8 cellular contexts compared by ENCODE assay signal in genomic region chr7:32489788-32490126, GRCh38. TPM values are rescaled to one million over a fixed set of nuclear protein-coding genes. Genes with fewer than 3 reads are reported as not detected.
A peak's percentile ranks its signal among the peaks of the same experiment; 100 is the strongest.
DNase-seq lines count a peak whose midpoint lies in the region; ATAC-seq and TF ChIP-seq lines count a peak whose summit lies in the region.

No MANE protein-coding gene starts in this region.

- H3K4me3 ChIP-seq in AG10803 (ENCODE audit: low read length) (peak overlapping the region; percentile 91), HFF-Myc (replicated peaks; ENCODE audit: low read depth, low read length) (peak overlapping the region; percentile 81), liver (ENCODE audit: low read depth in 1 of 3, low read length in 3 of 3) (peak overlapping the region; percentile 56 to 95 (median 68)), upper lobe of left lung (peak overlapping the region; percentile 74 to 93 (median 76))

- H3K9me3 ChIP-seq in liver (ENCODE audit: control insufficient read depth in 4 of 4, low read length in 3 of 4) (no peaks in the 10 kb centered on the region), upper lobe of left lung (no peaks in the 10 kb centered on the region)

- DNase-seq in AG10803 (ENCODE audit: low read depth): no peak
- DNase-seq in HFF-Myc (ENCODE audit: extremely low read depth, low read depth): no peak
- DNase-seq in activated naive CD4-positive, alpha-beta T cell treated with anti-CD3 and anti-CD28 coated beads, Interleukin-2, amount 50 U/mL, for 72 hours (ENCODE audit: low spot score in 2 of 2): no peak
- no peak for DNase-seq in upper lobe of left lung
- DNase-seq in NCI-H510A (lab: John Stamatoyannopoulos, UW): no peak
- DNase-seq in retina: no peak

- peak overlapping the region; percentile 81 to 95 for H3K27ac Mint-ChIP-seq in activated naive CD4-positive, alpha-beta T cell treated with anti-CD3 and anti-CD28 coated beads, Interleukin-2, amount 50 U/mL, for 72 hours

- H3K36me3 Mint-ChIP-seq in activated naive CD4-positive, alpha-beta T cell treated with anti-CD3 and anti-CD28 coated beads, Interleukin-2, amount 50 U/mL, for 72 hours: peaks cover 16 to 17% of the 10 kb centered on the region in 2 donors

- TF ChIP-seq POLR2A in upper lobe of left lung (IDR thresholded peaks at IDR 0.05): no peak

- ATAC-seq in activated naive CD4-positive, alpha-beta T cell treated with anti-CD3 and anti-CD28 coated beads, Interleukin-2, amount 50 U/mL, for 72 hours: peak; percentile 32 to 48
- ATAC-seq in upper lobe of left lung (ENCODE audit: low FRiP score in 2 of 2) (no peak), HG03175 (IDR thresholded peaks at IDR 0.05; ENCODE audit: unreplicated experiment) (no peak)

- peak overlapping the region; percentile 82 to 92 for H3K27ac ChIP-seq in liver (ENCODE audit: low read depth in 1 of 2, low read length in 2 of 2)
- H3K27ac ChIP-seq in upper lobe of left lung: peak overlapping the region; percentile 82 to 93 (median 86)

- H3K36me3 ChIP-seq in liver (ENCODE audit: control insufficient read depth in 4 of 4, insufficient read depth in 3 of 4, low read depth in 1 of 4, low read length in 3 of 4) (peaks cover 0 to 13% (median 0%) of the 10 kb centered on the region in 4 donors), upper lobe of left lung (peaks cover 0 to 23% (median 2%) of the 10 kb centered on the region in 4 donors)

- H3K9ac ChIP-seq in liver (ENCODE audit: low read depth in 1 of 2, low read length in 2 of 2): peak overlapping the region; percentile 66 to 85

- no peak for TF ChIP-seq EP300 in upper lobe of left lung (IDR thresholded peaks at IDR 0.05)

- WGBS in liver: 1% methylated on average over 9 of the region's 9 CpGs
- 1 to 6% methylated on average over 9 of the region's 9 CpGs for WGBS in upper lobe of left lung, 2 donors

- TF ChIP-seq RAD21 in liver (IDR thresholded peaks at IDR 0.05): no peak

- H3K9me3 Mint-ChIP-seq in activated naive CD4-positive, alpha-beta T cell treated with anti-CD3 and anti-CD28 coated beads, Interleukin-2, amount 50 U/mL, for 72 hours: no peaks in the 10 kb centered on the region

- H3K4me1 ChIP-seq in liver (ENCODE audit: control insufficient read depth in 4 of 4, insufficient read depth in 4 of 4, low read length in 3 of 4) (peaks cover 2 to 33% (median 24%) of the 10 kb centered on the region in 4 donors), upper lobe of left lung (peaks cover 15 to 20% (median 17%) of the 10 kb centered on the region in 4 donors)

- no peaks in the 10 kb centered on the region for H3K27me3 ChIP-seq in liver (ENCODE audit: control insufficient read depth in 4 of 4, insufficient read depth in 4 of 4, low read length in 3 of 4)
- H3K27me3 ChIP-seq in upper lobe of left lung: no peaks in the 10 kb centered on the region

- no peak for TF ChIP-seq CTCF in AG10803 (conservative IDR thresholded peaks at IDR 0.05; ENCODE audit: low read length)
- no peak for TF ChIP-seq CTCF in HFF-Myc (IDR thresholded peaks at IDR 0.05; ENCODE audit: low read depth, low read length, missing control alignments)
- TF ChIP-seq CTCF in liver (IDR thresholded peaks at IDR 0.05; ENCODE audit: low read depth, low read length, missing input control): no peak
- TF ChIP-seq CTCF in upper lobe of left lung (IDR thresholded peaks at IDR 0.05): no peak

TF ChIP-seq in liver, 16 proteins besides CTCF, POLR2A, EP300 and RAD21:
- TF ChIP-seq FOXA1 (IDR thresholded peaks at IDR 0.05) (no peak), RXRA (IDR thresholded peaks at IDR 0.05) (no peak), ZBTB33 (IDR thresholded peaks at IDR 0.05) (no peak)

RNA-seq across cellular contexts. Expression of gene LSM5, which starts 0.4 kb away (rescaled TPM):
- total RNA-seq in activated naive CD4-positive, alpha-beta T cell treated with anti-CD3 and anti-CD28 coated beads, Interleukin-2, amount 50 U/mL, for 72 hours: 100 to 1,000 TPM in 1 of 2 donors, 10 to 100 TPM in 1; 98.1 to 125 TPM
- total RNA-seq in liver: 10 to 100 TPM in 1 of 2 donors, 1 to 10 TPM in 1; 6.0 to 14.0 TPM
- polyA plus RNA-seq in liver: 10 to 100 TPM; 37.7 to 74.1 TPM
- 10 to 100 TPM in 4 of 6 donors, 1 to 10 TPM in 2; 2.1 to 26.4 (median 13.8) TPM for total RNA-seq in upper lobe of left lung

RNA-seq across cellular contexts. Expression of gene AVL9, which starts 5.5 kb away (rescaled TPM):
- total RNA-seq in activated naive CD4-positive, alpha-beta T cell treated with anti-CD3 and anti-CD28 coated beads, Interleukin-2, amount 50 U/mL, for 72 hours: 10 to 100 TPM; 56.2 to 62.5 TPM
- total RNA-seq in liver: 10 to 100 TPM; 16.1 to 18.5 TPM
- 1 to 10 TPM; 5.5 to 7.1 TPM for polyA plus RNA-seq in liver
- 10 to 100 TPM; 26.9 to 68.1 (median 37.1) TPM for total RNA-seq in upper lobe of left lung

Comparison
In these comparisons a context has a peak if more than half of its experiments do, and no peak if none do; other contexts are left out.
1. ATAC-seq: peak in activated naive CD4-positive, alpha-beta T cell treated with anti-CD3 and anti-CD28 coated beads, Interleukin-2, amount 50 U/mL, for 72 hours (2 of 2); none in upper lobe of left lung (0 of 2) and HG03175 (single experiment).
2. Peak in every context shown above with its lines, with median percentiles within 50 percentile points of each other: H3K4me3 ChIP-seq.